Comparison of ENCODE assay signal across 19 cellular contexts in genomic region chr17:1697681-1698080, GRCh38. TPM values are rescaled to one million over a fixed set of nuclear protein-coding genes. Genes with fewer than 3 reads are reported as not detected.
DNase-seq lines count a peak whose midpoint lies in the region; ATAC-seq and TF ChIP-seq lines count a peak whose summit lies in the region.
"Had no signal": no experiment of that assay in that cellular context is flagged by ENCODE, and none has a peak within 500 bp of the region (broad histone marks: within the 10 kb centered on the region; RNA-seq: fewer than 3 reads in every experiment).

No MANE protein-coding gene starts in this region.

- H3K36me3 Mint-ChIP-seq in MCF 10A (ENCODE audit: insufficient read depth, unreplicated experiment), result no peaks in the 10 kb centered on the region
- H3K36me3 Mint-ChIP-seq in nephron progenitor cell (ENCODE audit: low read depth), result no peaks in the 10 kb centered on the region

- H3K9me3 Mint-ChIP-seq in MCF 10A (ENCODE audit: unreplicated experiment), result no peaks in the 10 kb centered on the region
- H3K9me3 Mint-ChIP-seq in nephron progenitor cell, result peaks cover 11% of the 10 kb centered on the region
- H3K9me3 Mint-ChIP-seq: CD4-positive, alpha-beta T cell had no signal

- H3K4me3 Mint-ChIP-seq in MCF 10A (ENCODE audit: unreplicated experiment) (no peak overlapping the region), nephron progenitor cell (no peak overlapping the region)
- H3K4me3 Mint-ChIP-seq: CD4-positive, alpha-beta T cell; HFFc6 had no signal

- POLR2A ChIA-PET in MCF 10A (lab: Yijun Ruan, JAX), result no interaction called here

- H3K27me3 ChIP-seq in upper lobe of right lung (no peaks in the 10 kb centered on the region), gastrocnemius medialis (no peaks in the 10 kb centered on the region)
- H3K27me3 ChIP-seq: BE2C, Peyer's patch had no signal

- in situ Hi-C loops in T47D (cut with HindIII; ENCODE audit: low pct_unique_long_range_greater_than_20kb, low sequenced_read_pairs) (no loop called here), gastrocnemius medialis (cut with MboI; ENCODE audit: low sequenced_read_pairs in 4 of 4) (loop anchor here in 1 of 4 donors (25.0 kb wide), 1 partner anchor 340 kb away; the partner anchor contains the start of genes DPH1, OVCA2 and RTN4RL1)

- H3K4me1 ChIP-seq in upper lobe of right lung (no peaks in the 10 kb centered on the region), gastrocnemius medialis (no peaks in the 10 kb centered on the region)
- H3K4me1 ChIP-seq: BE2C, Peyer's patch had no signal

- H3K36me3 ChIP-seq in upper lobe of right lung, result no peaks in the 10 kb centered on the region
- H3K36me3 ChIP-seq in gastrocnemius medialis, result no peaks in the 10 kb centered on the region
- H3K36me3 ChIP-seq: BE2C, Peyer's patch had no signal

- H3K4me3 ChIP-seq in upper lobe of right lung (no peak overlapping the region), gastrocnemius medialis (no peak overlapping the region)
- H3K4me3 ChIP-seq: Peyer's patch had no signal

- TF ChIP-seq CTCF in MCF 10A (IDR thresholded peaks at IDR 0.05; ENCODE audit: unreplicated experiment) (no peak), nephron progenitor cell (IDR thresholded peaks at IDR 0.05) (no peak), upper lobe of right lung (IDR thresholded peaks at IDR 0.05) (no peak), gastrocnemius medialis (IDR thresholded peaks at IDR 0.05 in 4 of 5, conservative IDR thresholded peaks at IDR 0.05 in 1 of 5) (no peak)

- H3K27me3 Mint-ChIP-seq in MCF 10A (ENCODE audit: insufficient read depth, unreplicated experiment), result no peaks in the 10 kb centered on the region
- peaks cover 20% of the 10 kb centered on the region for H3K27me3 Mint-ChIP-seq in nephron progenitor cell (ENCODE audit: low read depth, poor library complexity)
- H3K27me3 Mint-ChIP-seq: CD4-positive, alpha-beta T cell had no signal

- H3K9me3 ChIP-seq in upper lobe of right lung, result no peaks in the 10 kb centered on the region
- H3K9me3 ChIP-seq in gastrocnemius medialis, result no peaks in the 10 kb centered on the region
- H3K9me3 ChIP-seq: BE2C, Peyer's patch had no signal

- ATAC-seq in upper lobe of right lung (peak; percentile 95), gastrocnemius medialis (no peak)

- intact Hi-C loops in MCF 10A (cut with micrococcal nuclease), result no loop called here
- intact Hi-C loops in upper lobe of right lung (cut with DNase I), result no loop called here
- intact Hi-C loops in gastrocnemius medialis (cut with DNase I; ENCODE audit: low total_unique reads), result no loop called here

- H3K27ac Mint-ChIP-seq in MCF 10A (ENCODE audit: low read depth, unreplicated experiment) (no peak overlapping the region), nephron progenitor cell (peak overlapping the region; percentile 71)
- H3K27ac Mint-ChIP-seq: CD4-positive, alpha-beta T cell; HFFc6 had no signal

- no peak for TF ChIP-seq POLR2A in gastrocnemius medialis (IDR thresholded peaks at IDR 0.05)

- BruUV-seq in MCF 10A (replicated peaks; lab: Mats Ljungman, UMichigan), result no TSS peak

- H3K27ac ChIP-seq in upper lobe of right lung (peak overlapping the region; percentile 30), gastrocnemius medialis (peak overlapping the region in 2 of 4 donors; percentile 16 to 42)
- H3K27ac ChIP-seq: 22Rv1, Peyer's patch had no signal

- CTCF ChIA-PET in MCF 10A (lab: Yijun Ruan, JAX), result no interaction called here

- H3K4me1 Mint-ChIP-seq in MCF 10A (ENCODE audit: insufficient read depth, unreplicated experiment) (peaks cover 5% of the 10 kb centered on the region), nephron progenitor cell (peaks cover 6% of the 10 kb centered on the region)

- peak; percentile 52 to 57 for DNase-seq in T47D (ENCODE audit: low read depth in 1 of 2, low spot score in 1 of 2)
- no peak for DNase-seq in MCF 10A (ENCODE audit: unreplicated experiment)
- no peak for DNase-seq in nephron progenitor cell
- DNase-seq in upper lobe of right lung, result no peak
- no peak for DNase-seq in T1000 (lab: John Stamatoyannopoulos, UW)
- DNase-seq in gastrocnemius medialis, result no peak
- DNase-seq: BE2C; CD4-positive, alpha-beta T cell; HFFc6; Karpas-422; MM.1S; NCI-H1092 treated with DMSO at 0.1 percent for 48 hours; NCI-H1694; NCI-H2107; NCI-H226; NCI-H524 treated with DMSO at 0.1 percent for 48 hours; Peyer's patch; Right ventricle myocardium superior had no signal

RNA-seq across cellular contexts. Expression of gene TLCD2, which starts 12.5 kb away (rescaled TPM):
- total RNA-seq in MCF 10A (2022) (2.5 and 4.0 TPM in 2 replicates), upper lobe of right lung (12.7 TPM), gastrocnemius medialis (under 1 TPM; 0.66 to 0.95 (median 0.85) TPM)

RNA-seq across cellular contexts. Expression of gene PRPF8, which starts 13.0 kb away (rescaled TPM):
- total RNA-seq in MCF 10A (2022), result 239 and 261 TPM in 2 replicates
- total RNA-seq in upper lobe of right lung, result 263 TPM
- 100 to 1,000 TPM; 127 to 261 (median 195) TPM for total RNA-seq in gastrocnemius medialis

RNA-seq across cellular contexts. Expression of gene WDR81, which starts 26.8 kb away (rescaled TPM):
- total RNA-seq in MCF 10A (2022), result 17.4 and 19.4 TPM in 2 replicates
- 43.9 TPM for total RNA-seq in upper lobe of right lung
- total RNA-seq in gastrocnemius medialis, result 10 to 100 TPM; 22.3 to 61.1 (median 42.7) TPM

RNA-seq across cellular contexts. Expression of gene SERPINF2, which starts 45.0 kb away (rescaled TPM):
- total RNA-seq in MCF 10A (2022) (0.56 and 0.66 TPM in 2 replicates), upper lobe of right lung (21.6 TPM), gastrocnemius medialis (1 to 10 TPM in 3 of 4 donors, under 1 TPM in 1; 0.85 to 6.4 (median 4.3) TPM)
- total RNA-seq: HFFc6 had no signal

RNA-seq across cellular contexts. Expression of gene RILP, which starts 48.0 kb away (rescaled TPM):
- total RNA-seq in MCF 10A (2022), result 1.6 and 2.6 TPM in 2 replicates
- total RNA-seq in upper lobe of right lung, result 39.5 TPM
- total RNA-seq in gastrocnemius medialis, result 10 to 100 TPM; 45.5 to 94.7 (median 58.9) TPM

Comparison
In these comparisons a context has a peak if more than half of its experiments do, and no peak if none do; other contexts are left out.
1. DNase-seq: peak in T47D (2 of 2); none in MCF 10A (single experiment), nephron progenitor cell (single experiment), upper lobe of right lung (single experiment), T1000 (single experiment) and gastrocnemius medialis (0 of 2).